ENCODE assay signal across 16 cellular contexts in genomic region chr22:44261164-44261860, GRCh38. TPM values are rescaled to one million over a fixed set of nuclear protein-coding genes. Genes with fewer than 3 reads are reported as not detected.
A peak's percentile ranks its signal among the peaks of the same experiment; 100 is the strongest.
DNase-seq lines count a peak whose midpoint lies in the region; ATAC-seq and TF ChIP-seq lines count a peak whose summit lies in the region.
"Had no signal": no experiment of that assay in that cellular context is flagged by ENCODE, and none has a peak within 500 bp of the region (broad histone marks: within the 10 kb centered on the region; RNA-seq: fewer than 3 reads in every experiment).

No MANE protein-coding gene starts in this region.

- CTCF ChIA-PET in WTC11 (lab: Charles Lee), result no interaction called here

- H4K8ac ChIP-seq in H9 (replicated peaks; ENCODE audit: insufficient read length, low read depth, low read length), result no peak overlapping the region

- no peaks in the 10 kb centered on the region for H4K20me1 ChIP-seq in H9 (ENCODE audit: control insufficient read depth, insufficient read depth, insufficient read length)

- H3K27ac ChIP-seq in H9 (ENCODE audit: insufficient read length, low read depth, low read length) (no peak overlapping the region), sigmoid colon (no peak overlapping the region), body of pancreas (no peak overlapping the region)
- H3K27ac ChIP-seq: Peyer's patch had no signal

- H3T11ph ChIP-seq in H9 (ENCODE audit: low read length), result no peak overlapping the region

- no peak overlapping the region for H3K18ac ChIP-seq in H9 (ENCODE audit: insufficient read length, low read depth, low read length)

- peaks cover 4% of the 10 kb centered on the region; the same call in 1 of the 2 replicates for H3K4me1 ChIP-seq in H9 (ENCODE audit: insufficient read depth, low read length)
- H3K4me1 ChIP-seq in sigmoid colon, result peaks cover 0 to 7% (median 0%) of the 10 kb centered on the region in 4 donors
- no peaks in the 10 kb centered on the region for H3K4me1 ChIP-seq in body of pancreas
- H3K4me1 ChIP-seq: Peyer's patch had no signal

- H3K9me3 ChIP-seq in H9 (ENCODE audit: control insufficient read depth, low read depth, low read length) (no peaks in the 10 kb centered on the region), sigmoid colon (no peaks in the 10 kb centered on the region), body of pancreas (no peaks in the 10 kb centered on the region)
- H3K9me3 ChIP-seq: BE2C had no signal

- DNase-seq in H9 (no peak), WTC11 (ENCODE audit: low spot score) (peak; percentile 2), left lobe of liver (ENCODE audit: low spot score) (peak; percentile 33), sigmoid colon (peak; percentile 46), body of pancreas (no peak)
- DNase-seq: BE2C; CD8-positive, alpha-beta memory T cell; DND-41; GDM1; Karpas-422; NCI-H1417 treated with DMSO at 0.1 percent for 48 hours; NCI-H2029; Right ventricle myocardium superior had no signal

- no peak for TF ChIP-seq EP300 in sigmoid colon (IDR thresholded peaks at IDR 0.05)

- H2AK5ac ChIP-seq in H9 (ENCODE audit: insufficient read length, low read length), result no peak overlapping the region

- no peak overlapping the region for H3K14ac ChIP-seq in H9 (ENCODE audit: insufficient read depth, low read length)

- no CpG with 5 or more reads among the region's 14 CpGs for WGBS in H9 (ENCODE audit: extremely low coverage, insufficient read length, low lambda C conversion rate)
- WGBS in sigmoid colon, 2 donors, result 74 to 76% methylated on average over 14 of the region's 14 CpGs
- WGBS in body of pancreas, 2 donors, result 70 to 79% methylated on average over 9 to 14 of the region's 14 CpGs

- no peak overlapping the region for H2BK12ac ChIP-seq in H9 (ENCODE audit: insufficient read length, low read depth, low read length)

- POLR2A ChIA-PET in WTC11 (lab: Charles Lee), result interaction anchor here (0.6 kb wide), 1 partner anchor 45 kb away, joined by 3 read pairs; no protein-coding TSS in a partner anchor

- H3K4me2 ChIP-seq in H9 (ENCODE audit: insufficient read depth, insufficient read length, low read length), result no peak overlapping the region

- H2BK20ac ChIP-seq in H9 (ENCODE audit: low read depth, low read length, poor library complexity, severe bottlenecking), result no peak overlapping the region

- no peak overlapping the region for H4K91ac ChIP-seq in H9 (ENCODE audit: insufficient read length, low read depth, low read length)

- H3K27ac Mint-ChIP-seq in H9 (peak overlapping the region in 2 of 3 experiments; percentile 38 to 65; a peak in 4 of 7 replicates), WTC11 (no peak overlapping the region)

- H4K5ac ChIP-seq in H9 (ENCODE audit: insufficient read length, low read depth, low read length), result no peak overlapping the region

- TF ChIP-seq POLR2A in sigmoid colon (IDR thresholded peaks at IDR 0.05) (no peak), body of pancreas (IDR thresholded peaks at IDR 0.05) (no peak)

- H3K36me3 ChIP-seq in sigmoid colon (peaks cover 0 to 7% (median 3%) of the 10 kb centered on the region in 4 donors), body of pancreas (replicated peaks in 1 of 2; ENCODE audit: insufficient read depth in 1 of 2, low read depth in 2 of 2) (no peaks in the 10 kb centered on the region)
- H3K36me3 ChIP-seq: BE2C, Peyer's patch had no signal

- TF ChIP-seq CTCF in H9 (conservative IDR thresholded peaks at IDR 0.05), result no peak
- TF ChIP-seq CTCF in WTC11 (IDR thresholded peaks at IDR 0.05), result no peak
- TF ChIP-seq CTCF in sigmoid colon (IDR thresholded peaks at IDR 0.05), result no peak
- no peak for TF ChIP-seq CTCF in body of pancreas (IDR thresholded peaks at IDR 0.05)

- H3K27me3 ChIP-seq in H9 (ENCODE audit: insufficient read depth, low read length), result no peaks in the 10 kb centered on the region
- no peaks in the 10 kb centered on the region for H3K27me3 ChIP-seq in sigmoid colon
- no peaks in the 10 kb centered on the region for H3K27me3 ChIP-seq in body of pancreas
- H3K27me3 ChIP-seq: Peyer's patch had no signal

- H3K4me3 ChIP-seq in sigmoid colon, result no peak overlapping the region
- H3K4me3 ChIP-seq in body of pancreas, result no peak overlapping the region
- H3K4me3 ChIP-seq: Peyer's patch had no signal

- H3K79me2 ChIP-seq in H9 (ENCODE audit: insufficient read depth, low read length), result no peaks in the 10 kb centered on the region

- H3K4me3 Mint-ChIP-seq in H9 (no peak overlapping the region), WTC11 (no peak overlapping the region)
- H3K4me3 Mint-ChIP-seq: CD8-positive, alpha-beta memory T cell had no signal

- peaks cover 7% of the 10 kb centered on the region for H3K27me3 Mint-ChIP-seq in H9 (ENCODE audit: low read depth)
- no peaks in the 10 kb centered on the region for H3K27me3 Mint-ChIP-seq in WTC11 (ENCODE audit: low read depth)

- no peak overlapping the region for H2BK120ac ChIP-seq in H9 (ENCODE audit: low read depth, low read length, poor library complexity, severe bottlenecking)

- H2BK15ac ChIP-seq in H9 (ENCODE audit: low read depth, low read length), result no peak overlapping the region

- no peak overlapping the region for H3K9ac ChIP-seq in H9 (ENCODE audit: extremely low read depth, insufficient read length, low read length)

- no peak overlapping the region for H3K4ac ChIP-seq in H9 (ENCODE audit: low read depth, low read length)

- H2BK5ac ChIP-seq in H9 (ENCODE audit: insufficient read length, low read length), result no peak overlapping the region

- H3K36me3 Mint-ChIP-seq in H9 (ENCODE audit: insufficient read depth in 1 of 3, low read depth in 3 of 3) (peaks cover 2 to 12% (median 2%) of the 10 kb centered on the region in 3 experiments; a peak in 3 of 7 replicates), WTC11 (peaks cover 6% of the 10 kb centered on the region; the same call in 1 of the 2 replicates)
- H3K36me3 Mint-ChIP-seq: CD8-positive, alpha-beta memory T cell had no signal

- H3K23me2 ChIP-seq in H9 (ENCODE audit: insufficient read length, low read depth, low read length, poor library complexity, severe bottlenecking), result no peaks in the 10 kb centered on the region

- H3K56ac ChIP-seq in H9 (ENCODE audit: insufficient read length, low read depth, low read length), result no peak overlapping the region

- peaks cover 5 to 9% of the 10 kb centered on the region in 2 experiments; a peak in 3 of 5 replicates for H3K9me3 Mint-ChIP-seq in H9
- H3K9me3 Mint-ChIP-seq in WTC11, result peaks cover 23% of the 10 kb centered on the region
- H3K9me3 Mint-ChIP-seq: CD8-positive, alpha-beta memory T cell had no signal

- H2AFZ ChIP-seq in H9 (ENCODE audit: low read length), result no peak overlapping the region

- intact Hi-C loops in sigmoid colon (cut with DNase I) (no loop called here), body of pancreas (cut with DNase I) (no loop called here)

- no peaks in the 10 kb centered on the region for H3K79me1 ChIP-seq in H9 (ENCODE audit: insufficient read depth, low read depth, low read length, poor library complexity, severe bottlenecking)

- H3K4me1 Mint-ChIP-seq in H9 (peaks cover 18 to 33% of the 10 kb centered on the region in 2 experiments), WTC11 (peaks cover 28% of the 10 kb centered on the region)

- H3K23ac ChIP-seq in H9 (ENCODE audit: insufficient read length, low read depth, low read length), result no peak overlapping the region

- ATAC-seq in WTC11, result no peak
- no peak for ATAC-seq in left lobe of liver
- ATAC-seq in HG02763 (IDR thresholded peaks at IDR 0.05; ENCODE audit: unreplicated experiment), result no peak
- ATAC-seq in body of pancreas, result no peak
- ATAC-seq in GM18517 (IDR thresholded peaks at IDR 0.05; ENCODE audit: unreplicated experiment), result no peak

TF ChIP-seq in WTC11, 78 proteins besides CTCF, POLR2A, EP300 and RAD21 (continues in another document):
- TF ChIP-seq TP53 (CRISPR knock-in tag; IDR thresholded peaks at IDR 0.05) (no peak), MXD4 (CRISPR knock-in tag; IDR thresholded peaks at IDR 0.05; ENCODE audit: borderline replicate concordance) (no peak), SP1 (CRISPR knock-in tag; conservative IDR thresholded peaks at IDR 0.05) (no peak), ATF6 (CRISPR knock-in tag; IDR thresholded peaks at IDR 0.05) (no peak), ZNF425 (CRISPR knock-in tag; conservative IDR thresholded peaks at IDR 0.05) (no peak)

RNA-seq across cellular contexts. Expression of gene SHISAL1, which starts 51.4 kb away (rescaled TPM):
- total RNA-seq in H9 (2021), result 2.9 and 3.0 TPM in 2 replicates
- total RNA-seq in WTC11 (2021), result 1.8 to 2.7 TPM (median 1.8 TPM) in 3 replicates
- total RNA-seq in left lobe of liver, result 0.10 TPM
- total RNA-seq in sigmoid colon, result 10 to 100 TPM; 20.7 to 32.4 (median 24.1) TPM
- polyA plus RNA-seq in sigmoid colon, result 1 to 10 TPM in 1 of 3 donors, under 1 TPM in 2; 0.23 to 1.3 (median 0.60) TPM
- total RNA-seq in body of pancreas, result 1 to 10 TPM in 1 of 2 donors, under 1 TPM in 1; 0.78 to 1.6 TPM
- total RNA-seq: CD8-positive, alpha-beta memory T cell had no signal
- polyA plus RNA-seq: CD8-positive, alpha-beta memory T cell had no signal

Comparison
In these comparisons a context has a peak if more than half of its experiments do, and no peak if none do; other contexts are left out.
1. DNase-seq: peak in WTC11 (single experiment), left lobe of liver (single experiment) and sigmoid colon (single experiment); none in H9 (single experiment) and body of pancreas (0 of 4).